1 cellular context compared by ENCODE assay signal in genomic region chr12:46385439-46385838, GRCh38.
TF ChIP-seq lines count a peak whose summit lies in the region.

No MANE protein-coding gene starts in this region.

TF ChIP-seq in K562, 482 proteins besides CTCF, POLR2A, EP300 and RAD21 (continued from another document and continues in another):
- TF ChIP-seq, protein P1, sequence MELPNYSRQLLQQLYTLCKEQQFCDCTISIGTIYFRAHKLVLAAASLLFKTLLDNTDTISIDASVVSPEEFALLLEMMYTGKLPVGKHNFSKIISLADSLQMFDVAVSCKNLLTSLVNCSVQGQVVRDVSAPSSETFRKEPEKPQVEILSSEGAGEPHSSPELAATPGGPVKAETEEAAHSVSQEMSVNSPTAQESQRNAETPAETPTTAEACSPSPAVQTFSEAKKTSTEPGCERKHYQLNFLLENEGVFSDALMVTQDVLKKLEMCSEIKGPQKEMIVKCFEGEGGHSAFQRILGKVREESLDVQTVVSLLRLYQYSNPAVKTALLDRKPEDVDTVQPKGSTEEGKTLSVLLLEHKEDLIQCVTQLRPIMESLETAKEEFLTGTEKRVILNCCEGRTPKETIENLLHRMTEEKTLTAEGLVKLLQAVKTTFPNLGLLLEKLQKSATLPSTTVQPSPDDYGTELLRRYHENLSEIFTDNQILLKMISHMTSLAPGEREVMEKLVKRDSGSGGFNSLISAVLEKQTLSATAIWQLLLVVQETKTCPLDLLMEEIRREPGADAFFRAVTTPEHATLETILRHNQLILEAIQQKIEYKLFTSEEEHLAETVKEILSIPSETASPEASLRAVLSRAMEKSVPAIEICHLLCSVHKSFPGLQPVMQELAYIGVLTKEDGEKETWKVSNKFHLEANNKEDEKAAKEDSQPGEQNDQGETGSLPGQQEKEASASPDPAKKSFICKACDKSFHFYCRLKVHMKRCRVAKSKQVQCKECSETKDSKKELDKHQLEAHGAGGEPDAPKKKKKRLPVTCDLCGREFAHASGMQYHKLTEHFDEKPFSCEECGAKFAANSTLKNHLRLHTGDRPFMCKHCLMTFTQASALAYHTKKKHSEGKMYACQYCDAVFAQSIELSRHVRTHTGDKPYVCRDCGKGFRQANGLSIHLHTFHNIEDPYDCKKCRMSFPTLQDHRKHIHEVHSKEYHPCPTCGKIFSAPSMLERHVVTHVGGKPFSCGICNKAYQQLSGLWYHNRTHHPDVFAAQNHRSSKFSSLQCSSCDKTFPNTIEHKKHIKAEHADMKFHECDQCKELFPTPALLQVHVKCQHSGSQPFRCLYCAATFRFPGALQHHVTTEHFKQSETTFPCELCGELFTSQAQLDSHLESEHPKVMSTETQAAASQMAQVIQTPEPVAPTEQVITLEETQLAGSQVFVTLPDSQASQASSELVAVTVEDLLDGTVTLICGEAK (IDR thresholded peaks at IDR 0.05): no peak
- TF ChIP-seq, protein P1 (CRISPR knock-in tag; IDR thresholded peaks at IDR 0.05): no peak
- TF ChIP-seq ZKSCAN1 (IDR thresholded peaks at IDR 0.05; ENCODE audit: low read depth, low read length) (no peak), ZNF217 (CRISPR knock-in tag; IDR thresholded peaks at IDR 0.05) (no peak), ILF3 (IDR thresholded peaks at IDR 0.05; ENCODE audit: borderline replicate concordance) (no peak), CUX1 (CRISPR knock-in tag; IDR thresholded peaks at IDR 0.05) (0 out of 2 replicates have a peak, but pooled peaks have one; percentile 28), ZKSCAN3 (CRISPR knock-in tag; IDR thresholded peaks at IDR 0.05) (no peak), MCM2 (IDR thresholded peaks at IDR 0.05; ENCODE audit: low read depth) (no peak), MAFF (IDR thresholded peaks at IDR 0.05; ENCODE audit: low read length) (no peak), ZBTB9 (CRISPR knock-in tag; IDR thresholded peaks at IDR 0.05) (peak; percentile 89), PHTF2 (CRISPR knock-in tag; IDR thresholded peaks at IDR 0.05) (no peak), CBFA2T3 (IDR thresholded peaks at IDR 0.05) (no peak), RAD51 (IDR thresholded peaks at IDR 0.05; ENCODE audit: borderline replicate concordance, low read depth) (no peak), FOXK1 (CRISPR knock-in tag; IDR thresholded peaks at IDR 0.05; ENCODE audit: borderline replicate concordance) (no peak), XRCC5 (IDR thresholded peaks at IDR 0.05; ENCODE audit: low read depth, low read length) (no peak), ELK1 (CRISPR knock-in tag; IDR thresholded peaks at IDR 0.05) (no peak), EGR1 (conservative IDR thresholded peaks at IDR 0.05) (no peak), BRF1 (IDR thresholded peaks at IDR 0.05; ENCODE audit: borderline replicate concordance, extremely low read depth, insufficient read length) (no peak), MEIS2 (IDR thresholded peaks at IDR 0.05; ENCODE audit: partially characterized antibody) (no peak), ZNF134 (CRISPR knock-in tag; conservative IDR thresholded peaks at IDR 0.05) (0 out of 2 replicates have a peak, but pooled peaks have one; percentile 16), TCF15 (CRISPR knock-in tag; IDR thresholded peaks at IDR 0.05) (no peak), DEAF1 (CRISPR knock-in tag; IDR thresholded peaks at IDR 0.05) (peak; percentile 27; the same call in 1 of the 2 replicates), ZNF311 (CRISPR knock-in tag; IDR thresholded peaks at IDR 0.05) (peak; percentile 53; the same call in 1 of the 2 replicates), KAT2B (IDR thresholded peaks at IDR 0.05; ENCODE audit: low read depth, low read length) (no peak)
- TF ChIP-seq, protein P2, sequence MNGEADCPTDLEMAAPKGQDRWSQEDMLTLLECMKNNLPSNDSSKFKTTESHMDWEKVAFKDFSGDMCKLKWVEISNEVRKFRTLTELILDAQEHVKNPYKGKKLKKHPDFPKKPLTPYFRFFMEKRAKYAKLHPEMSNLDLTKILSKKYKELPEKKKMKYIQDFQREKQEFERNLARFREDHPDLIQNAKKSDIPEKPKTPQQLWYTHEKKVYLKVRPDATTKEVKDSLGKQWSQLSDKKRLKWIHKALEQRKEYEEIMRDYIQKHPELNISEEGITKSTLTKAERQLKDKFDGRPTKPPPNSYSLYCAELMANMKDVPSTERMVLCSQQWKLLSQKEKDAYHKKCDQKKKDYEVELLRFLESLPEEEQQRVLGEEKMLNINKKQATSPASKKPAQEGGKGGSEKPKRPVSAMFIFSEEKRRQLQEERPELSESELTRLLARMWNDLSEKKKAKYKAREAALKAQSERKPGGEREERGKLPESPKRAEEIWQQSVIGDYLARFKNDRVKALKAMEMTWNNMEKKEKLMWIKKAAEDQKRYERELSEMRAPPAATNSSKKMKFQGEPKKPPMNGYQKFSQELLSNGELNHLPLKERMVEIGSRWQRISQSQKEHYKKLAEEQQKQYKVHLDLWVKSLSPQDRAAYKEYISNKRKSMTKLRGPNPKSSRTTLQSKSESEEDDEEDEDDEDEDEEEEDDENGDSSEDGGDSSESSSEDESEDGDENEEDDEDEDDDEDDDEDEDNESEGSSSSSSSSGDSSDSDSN (IDR thresholded peaks at IDR 0.05; ENCODE audit: borderline replicate concordance in 1 of 2, low read depth in 2 of 2, low read length in 2 of 2): no peak
- TF ChIP-seq, protein P3, sequence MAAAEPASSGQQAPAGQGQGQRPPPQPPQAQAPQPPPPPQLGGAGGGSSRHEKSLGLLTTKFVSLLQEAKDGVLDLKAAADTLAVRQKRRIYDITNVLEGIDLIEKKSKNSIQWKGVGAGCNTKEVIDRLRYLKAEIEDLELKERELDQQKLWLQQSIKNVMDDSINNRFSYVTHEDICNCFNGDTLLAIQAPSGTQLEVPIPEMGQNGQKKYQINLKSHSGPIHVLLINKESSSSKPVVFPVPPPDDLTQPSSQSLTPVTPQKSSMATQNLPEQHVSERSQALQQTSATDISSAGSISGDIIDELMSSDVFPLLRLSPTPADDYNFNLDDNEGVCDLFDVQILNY (CRISPR knock-in tag; IDR thresholded peaks at IDR 0.05): no peak
- TF ChIP-seq, protein P4, sequence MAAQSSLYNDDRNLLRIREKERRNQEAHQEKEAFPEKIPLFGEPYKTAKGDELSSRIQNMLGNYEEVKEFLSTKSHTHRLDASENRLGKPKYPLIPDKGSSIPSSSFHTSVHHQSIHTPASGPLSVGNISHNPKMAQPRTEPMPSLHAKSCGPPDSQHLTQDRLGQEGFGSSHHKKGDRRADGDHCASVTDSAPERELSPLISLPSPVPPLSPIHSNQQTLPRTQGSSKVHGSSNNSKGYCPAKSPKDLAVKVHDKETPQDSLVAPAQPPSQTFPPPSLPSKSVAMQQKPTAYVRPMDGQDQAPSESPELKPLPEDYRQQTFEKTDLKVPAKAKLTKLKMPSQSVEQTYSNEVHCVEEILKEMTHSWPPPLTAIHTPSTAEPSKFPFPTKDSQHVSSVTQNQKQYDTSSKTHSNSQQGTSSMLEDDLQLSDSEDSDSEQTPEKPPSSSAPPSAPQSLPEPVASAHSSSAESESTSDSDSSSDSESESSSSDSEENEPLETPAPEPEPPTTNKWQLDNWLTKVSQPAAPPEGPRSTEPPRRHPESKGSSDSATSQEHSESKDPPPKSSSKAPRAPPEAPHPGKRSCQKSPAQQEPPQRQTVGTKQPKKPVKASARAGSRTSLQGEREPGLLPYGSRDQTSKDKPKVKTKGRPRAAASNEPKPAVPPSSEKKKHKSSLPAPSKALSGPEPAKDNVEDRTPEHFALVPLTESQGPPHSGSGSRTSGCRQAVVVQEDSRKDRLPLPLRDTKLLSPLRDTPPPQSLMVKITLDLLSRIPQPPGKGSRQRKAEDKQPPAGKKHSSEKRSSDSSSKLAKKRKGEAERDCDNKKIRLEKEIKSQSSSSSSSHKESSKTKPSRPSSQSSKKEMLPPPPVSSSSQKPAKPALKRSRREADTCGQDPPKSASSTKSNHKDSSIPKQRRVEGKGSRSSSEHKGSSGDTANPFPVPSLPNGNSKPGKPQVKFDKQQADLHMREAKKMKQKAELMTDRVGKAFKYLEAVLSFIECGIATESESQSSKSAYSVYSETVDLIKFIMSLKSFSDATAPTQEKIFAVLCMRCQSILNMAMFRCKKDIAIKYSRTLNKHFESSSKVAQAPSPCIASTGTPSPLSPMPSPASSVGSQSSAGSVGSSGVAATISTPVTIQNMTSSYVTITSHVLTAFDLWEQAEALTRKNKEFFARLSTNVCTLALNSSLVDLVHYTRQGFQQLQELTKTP (IDR thresholded peaks at IDR 0.05; ENCODE audit: low read depth in 1 of 2, partially characterized antibody in 2 of 2): no peak
